19 cellular contexts compared by ENCODE assay signal in the genomic region with DNA sequence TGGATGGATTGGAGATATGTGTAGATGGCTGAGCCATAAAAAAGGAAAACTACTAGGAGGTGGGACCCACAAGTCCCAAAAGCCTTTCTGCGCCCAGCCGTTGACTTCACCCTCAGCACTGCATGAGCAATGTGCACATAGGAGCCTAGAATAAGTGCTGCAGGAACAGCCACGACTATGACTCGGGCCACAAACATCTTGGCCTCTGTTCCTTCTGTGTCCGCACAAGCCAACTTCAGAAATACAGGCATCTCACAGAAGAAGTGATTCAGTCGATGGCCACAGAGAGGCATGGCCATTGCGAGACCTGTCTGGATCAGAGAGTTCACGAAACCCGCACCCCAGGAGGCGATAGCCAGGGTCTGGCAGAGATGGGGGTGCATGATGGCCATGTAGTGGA. TPM values are rescaled to one million over a fixed set of nuclear protein-coding genes. Genes with fewer than 3 reads are reported as not detected.
A peak's percentile ranks its signal among the peaks of the same experiment; 100 is the strongest.
DNase-seq lines count a peak whose midpoint lies in the region; ATAC-seq and TF ChIP-seq lines count a peak whose summit lies in the region.
"Had no signal": no experiment of that assay in that cellular context is flagged by ENCODE, and none has a peak within 500 bp of the region (broad histone marks: within the 10 kb centered on the region; RNA-seq: fewer than 3 reads in every experiment).

No MANE protein-coding gene starts in this region.

- H3K9me3 ChIP-seq in CD4-positive, CD25-positive, alpha-beta regulatory T cell (ENCODE audit: control insufficient read depth in 2 of 2, low read length in 2 of 2), result no peaks in the 10 kb centered on the region

- no peak overlapping the region for H3K4me3 Mint-ChIP-seq in CD4-positive, CD25-positive, alpha-beta regulatory T cell
- H3K4me3 Mint-ChIP-seq: CD14-positive monocyte had no signal

- peaks cover 10% of the 10 kb centered on the region for H3K27me3 ChIP-seq in CD4-positive, CD25-positive, alpha-beta regulatory T cell (ENCODE audit: control insufficient read depth, insufficient read depth, low read length)

- H3K27ac ChIP-seq in CD4-positive, CD25-positive, alpha-beta regulatory T cell (ENCODE audit: insufficient read depth, low read length, poor library complexity, severe bottlenecking), result no peak overlapping the region
- H3K27ac ChIP-seq: A549 had no signal

- no peak for DNase-seq in CD4-positive, CD25-positive, alpha-beta regulatory T cell
- peak; percentile 3 for DNase-seq in RKO (ENCODE audit: low spot score)
- peak; percentile 9 for DNase-seq in epithelial cell of esophagus (ENCODE audit: low read depth)
- DNase-seq in myocyte (ENCODE audit: low read depth), result peak; percentile 13
- no peak for DNase-seq in HT-29 (ENCODE audit: low spot score)
- DNase-seq in AG20443 (ENCODE audit: low spot score), result no peak
- DNase-seq: Caco-2, DMS153, NCI-H1436 treated with DMSO at 0.1 percent for 48 hours, NCI-H2029 treated with DMSO at 0.1 percent for 48 hours, NCI-H2171 treated with DMSO at 0.1 percent for 48 hours, NCI-H748 treated with DMSO at 0.1 percent for 48 hours had no signal

- H3K36me3 ChIP-seq in CD4-positive, CD25-positive, alpha-beta regulatory T cell (ENCODE audit: control insufficient read depth, insufficient read depth, low read length), result no peaks in the 10 kb centered on the region

- ATAC-seq in CD4-positive, CD25-positive, alpha-beta regulatory T cell (ENCODE audit: low read depth in 2 of 2), result no peak
- ATAC-seq in HG03442 (IDR thresholded peaks at IDR 0.05; ENCODE audit: unreplicated experiment) (no peak), HG03039 (IDR thresholded peaks at IDR 0.05; ENCODE audit: unreplicated experiment) (no peak)
- ATAC-seq: A549, HCT116, K562 had no signal

- H3K4me3 ChIP-seq in CD4-positive, CD25-positive, alpha-beta regulatory T cell (ENCODE audit: low read depth, low read length), result no peak overlapping the region
- no peak overlapping the region for H3K4me3 ChIP-seq in epithelial cell of esophagus (ENCODE audit: low read length)
- H3K4me3 ChIP-seq: A549, K562 had no signal

- no peaks in the 10 kb centered on the region for H3K36me3 Mint-ChIP-seq in CD4-positive, CD25-positive, alpha-beta regulatory T cell
- H3K36me3 Mint-ChIP-seq: CD14-positive monocyte had no signal

- H3K4me1 Mint-ChIP-seq in CD4-positive, CD25-positive, alpha-beta regulatory T cell, result no peaks in the 10 kb centered on the region
- H3K4me1 Mint-ChIP-seq: CD14-positive monocyte had no signal

- no peak for TF ChIP-seq CTCF in epithelial cell of esophagus (IDR thresholded peaks at IDR 0.05; ENCODE audit: insufficient read depth, low read depth, low read length, missing control alignments)

- H3K4me1 ChIP-seq in CD4-positive, CD25-positive, alpha-beta regulatory T cell (ENCODE audit: control insufficient read depth, insufficient read depth, low read length, poor library complexity, severe bottlenecking), result no peaks in the 10 kb centered on the region
- H3K4me1 ChIP-seq: A549 had no signal

- peaks cover 22% of the 10 kb centered on the region for H3K27me3 Mint-ChIP-seq in CD4-positive, CD25-positive, alpha-beta regulatory T cell

- H3K27ac Mint-ChIP-seq in CD4-positive, CD25-positive, alpha-beta regulatory T cell, result peak overlapping the region in 2 of 3 donors; percentile 65 to 69

- H3K9me3 Mint-ChIP-seq in CD4-positive, CD25-positive, alpha-beta regulatory T cell, result peaks cover 0 to 2% (median 0%) of the 10 kb centered on the region in 7 donors

RNA-seq across cellular contexts. Expression of a gene that starts 0.6 kb away (rescaled TPM):
- not detected for total RNA-seq in CD4-positive, CD25-positive, alpha-beta regulatory T cell
- polyA plus RNA-seq in CD4-positive, CD25-positive, alpha-beta regulatory T cell, result not detected
- not detected in 2 replicates for total RNA-seq in myocyte
- polyA plus RNA-seq in myocyte (2012), result not detected
- total RNA-seq in HT-29 (2014; rRNA removed; shearing (Covaris generic)), result not detected in 2 replicates
- total RNA-seq: Caco-2, K562, NCI-H460 had no signal
- polyA plus RNA-seq: A549, CD14-positive monocyte, K562 had no signal

Comparison
In these comparisons a context has a peak if more than half of its experiments do, and no peak if none do; other contexts are left out.
1. DNase-seq: peak in RKO (single experiment), epithelial cell of esophagus (single experiment) and myocyte (single experiment); none in CD4-positive, CD25-positive, alpha-beta regulatory T cell (0 of 3), HT-29 (single experiment) and AG20443 (single experiment).